In genomic region chr12:124332068-124332672, GRCh38 we compare ENCODE assay signal across 1 cellular context.
TF ChIP-seq lines count a peak whose summit lies in the region.

No MANE protein-coding gene starts in this region.

TF ChIP-seq in H1, 55 proteins besides CTCF, POLR2A, EP300 and RAD21:
- TF ChIP-seq HDAC2 (IDR thresholded peaks at IDR 0.05; ENCODE audit: borderline replicate concordance in 1 of 2, low read depth in 2 of 2, low read length in 2 of 2) (peak in 1 of 2 experiments; percentile 72; a peak in 1 of 4 replicates), PHF8 (conservative IDR thresholded peaks at IDR 0.05; ENCODE audit: low read depth, low read length) (no peak), TAF7 (optimal IDR thresholded peaks at IDR 0.05; ENCODE audit: borderline replicate concordance, low read depth, low read length) (no peak), EGR1 (IDR thresholded peaks at IDR 0.05; ENCODE audit: borderline replicate concordance, low read depth, low read length) (peak; percentile 58; the same call in 1 of the 2 replicates), ASH2L (IDR thresholded peaks at IDR 0.05; ENCODE audit: low read length) (no peak), NRF1 (IDR thresholded peaks at IDR 0.05; ENCODE audit: low read depth, low read length) (no peak), MAX (IDR thresholded peaks at IDR 0.05) (no peak), SP1 (IDR thresholded peaks at IDR 0.05; ENCODE audit: low read depth, low read length) (no peak), MAFK (IDR thresholded peaks at IDR 0.05; ENCODE audit: low read depth, low read length) (no peak), CBX5 (IDR thresholded peaks at IDR 0.05; ENCODE audit: low read depth, low read length) (no peak), ATF2 (IDR thresholded peaks at IDR 0.05; ENCODE audit: low read length) (no peak), ATF3 (IDR thresholded peaks at IDR 0.05; ENCODE audit: insufficient read depth, low read depth, low read length) (no peak), KDM1A (IDR thresholded peaks at IDR 0.05; ENCODE audit: borderline replicate concordance, low read length) (peak; percentile 95)
